ENCODE assay signal across 15 cellular contexts in the genomic region with DNA sequence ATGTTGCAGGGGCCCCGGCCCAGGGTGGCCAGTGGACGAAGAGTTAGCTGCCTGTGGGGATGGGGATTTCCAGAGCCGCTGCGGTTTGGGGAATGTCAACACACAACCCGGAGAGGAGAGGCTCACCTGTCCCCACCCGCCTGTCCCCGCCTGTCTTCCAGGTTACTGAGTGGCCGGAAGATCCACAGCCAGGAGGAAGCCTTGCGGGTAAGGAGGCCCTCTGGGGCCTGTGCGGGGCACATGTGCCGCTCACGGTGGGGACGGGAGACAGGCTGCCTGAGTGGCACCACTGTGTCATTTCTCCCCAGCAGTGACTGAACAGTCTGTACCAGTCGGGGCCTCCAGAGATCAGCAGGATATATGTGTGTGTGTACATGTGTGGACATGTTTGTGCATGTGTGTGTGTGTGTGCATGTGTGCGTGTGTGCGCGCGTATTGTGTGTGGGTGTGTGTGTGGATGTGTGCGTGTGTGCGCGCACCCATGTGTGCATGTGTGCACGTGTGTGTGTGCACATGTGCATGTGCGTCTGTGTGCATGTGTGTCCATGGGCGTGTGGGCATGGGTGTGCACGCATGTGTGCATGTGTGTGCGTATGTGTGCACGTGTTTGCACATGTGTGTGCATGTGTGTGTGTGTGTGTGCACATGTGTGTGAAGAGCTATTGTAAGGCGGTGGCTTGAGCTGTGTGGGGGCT.
"Had no signal": no experiment of that assay in that cellular context is flagged by ENCODE, and none has a peak within 500 bp of the region (broad histone marks: within the 10 kb centered on the region; RNA-seq: fewer than 3 reads in every experiment).

No MANE protein-coding gene starts in this region.

- H3K27me3 Mint-ChIP-seq: activated CD8-positive, alpha-beta memory T cell treated with anti-CD3 and anti-CD28 coated beads, Interleukin-2, amount 10 ng/mL, durations not matched to agents 7 days and 5 days; activated T-cell treated with anti-CD3 and anti-CD28 coated beads, Interleukin-2, amount 50 U/mL, for 24 hours had no signal

- H3K27ac Mint-ChIP-seq: activated CD8-positive, alpha-beta memory T cell treated with anti-CD3 and anti-CD28 coated beads, Interleukin-2, amount 10 ng/mL, durations not matched to agents 7 days and 5 days; activated T-cell treated with anti-CD3 and anti-CD28 coated beads, Interleukin-2, amount 50 U/mL, for 24 hours; T-helper 1 cell treated with Interleukin-12 subunit alpha and Interleukin-12 subunit beta and Interleukin-4 antibody, amounts not matched to agents 30 μg/mL and 1 μg/mL, for 36 hours had no signal

- H3K4me1 ChIP-seq: gastrocnemius medialis had no signal

- DNase-seq: activated CD8-positive, alpha-beta memory T cell treated with anti-CD3 and anti-CD28 coated beads, Interleukin-2, amount 10 ng/mL, durations not matched to agents 7 days and 5 days; activated gamma-delta T cell; activated T-cell treated with anti-CD3 and anti-CD28 coated beads, Interleukin-2, amount 50 U/mL, for 24 hours; central memory CD4-positive, alpha-beta T cell; effector CD4-positive, alpha-beta T cell; gastrocnemius medialis; retina; stimulated activated CD4-positive, alpha-beta T cell treated with anti-CD3 and anti-CD28 coated beads, Interleukin-15, amount 100 ng/mL, for 24 hours; stimulated activated CD4-positive, alpha-beta T cell treated with anti-CD3 and anti-CD28 coated beads, Interleukin-4, amount 100 ng/mL, for 24 hours had no signal

- H3K4me3 ChIP-seq: coronary artery, gastrocnemius medialis, tibial nerve had no signal

- FAIRE-seq: keratinocyte had no signal

- ATAC-seq: activated CD8-positive, alpha-beta memory T cell treated with anti-CD3 and anti-CD28 coated beads, Interleukin-2, amount 10 ng/mL, durations not matched to agents 7 days and 5 days; gastrocnemius medialis; SK-N-SH treated with all-trans-retinoic acid at 6 μM for 48 hours had no signal

- H3K4me3 Mint-ChIP-seq: activated CD8-positive, alpha-beta memory T cell treated with anti-CD3 and anti-CD28 coated beads, Interleukin-2, amount 10 ng/mL, durations not matched to agents 7 days and 5 days; activated T-cell treated with anti-CD3 and anti-CD28 coated beads, Interleukin-2, amount 50 U/mL, for 24 hours; T-helper 1 cell treated with Interleukin-12 subunit alpha and Interleukin-12 subunit beta and Interleukin-4 antibody, amounts not matched to agents 30 μg/mL and 1 μg/mL, for 36 hours had no signal

- H3K27me3 ChIP-seq: gastrocnemius medialis, neutrophil, tibial nerve had no signal

- H3K9me3 ChIP-seq: gastrocnemius medialis, neutrophil, tibial nerve had no signal

- H3K27ac ChIP-seq: coronary artery, gastrocnemius medialis, tibial nerve had no signal

- H3K9me3 Mint-ChIP-seq: activated T-cell treated with anti-CD3 and anti-CD28 coated beads, Interleukin-2, amount 50 U/mL, for 24 hours; T-helper 1 cell treated with Interleukin-12 subunit alpha and Interleukin-12 subunit beta and Interleukin-4 antibody, amounts not matched to agents 30 μg/mL and 1 μg/mL, for 36 hours had no signal
